27 cellular contexts compared by ENCODE assay signal in the genomic region with DNA sequence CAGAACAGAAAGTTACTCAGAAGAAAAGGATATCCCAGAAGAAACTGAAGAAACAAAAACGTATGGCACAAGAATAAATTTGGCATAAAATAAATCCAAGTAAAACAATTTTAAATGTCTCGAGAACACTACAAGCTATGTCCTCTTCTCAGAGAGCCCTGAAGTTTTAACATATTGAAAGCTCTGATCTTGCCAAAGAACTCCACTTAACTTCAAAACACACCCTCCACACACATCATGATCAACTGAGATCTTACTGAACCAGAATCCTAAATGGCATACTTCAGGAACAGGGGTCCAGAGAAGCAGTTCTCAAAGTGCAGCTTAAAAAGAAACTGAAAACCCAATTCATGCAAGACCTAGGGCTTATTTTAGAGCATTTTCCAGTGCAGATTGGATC.
"Had no signal": no experiment of that assay in that cellular context is flagged by ENCODE, and none has a peak within 500 bp of the region (broad histone marks: within the 10 kb centered on the region; RNA-seq: fewer than 3 reads in every experiment).

No MANE protein-coding gene starts in this region.

- DNase-seq: heart right ventricle; kidney; left colon; left ventricle myocardium inferior; midbrain; mucosa of descending colon; naive thymus-derived CD4-positive, alpha-beta T cell; ovary; posterior cingulate gyrus; retina; right cardiac atrium; stimulated activated CD4-positive, alpha-beta T cell treated with anti-CD3 and anti-CD28 coated beads, Interleukin-12 subunit alpha, Interleukin-12 subunit beta, amount 100 ng/mL, for 4 hours; stimulated activated CD4-positive, alpha-beta T cell treated with anti-CD3 and anti-CD28 coated beads, Interleukin-15, amount 100 ng/mL, for 24 hours; stimulated activated CD4-positive, alpha-beta T cell treated with anti-CD3 and anti-CD28 coated beads, Interleukin-2, amount 100 ng/mL, for 24 hours; stimulated activated CD4-positive, alpha-beta T cell treated with anti-CD3 and anti-CD28 coated beads, Interleukin-4, amount 100 ng/mL, for 1 hour; stimulated activated naive B cell treated with anti-CD40 and anti-IgM and Interleukin-4, amounts not matched to agents 10 μg/mL and 1 μg/mL and 100 μg/mL, for 72 hours; stimulated activated naive CD8-positive, alpha-beta T cell treated with anti-CD3 and anti-CD28 coated beads, Interleukin-15, Interleukin-2, amounts not matched to agents 100 U/mL and 50 U/mL, for 24 hours; stomach; testis; tibial artery; trophoblast cell; uterus had no signal

- H3K27ac ChIP-seq: heart right ventricle, hepatocyte, left ventricle myocardium inferior, ovary, prostate gland, skin epidermis, stomach, testis, tibial artery, uterus had no signal

- H3K9me3 ChIP-seq: left ventricle myocardium inferior, mucosa of descending colon, ovary, prostate gland, stomach, testis, tibial artery, uterus had no signal

- H3K27me3 ChIP-seq: heart right ventricle, hepatocyte, ovary, stomach, testis, tibial artery, uterus had no signal

- H3K36me3 ChIP-seq: heart right ventricle, left ventricle myocardium inferior, ovary, prostate gland, stomach, tibial artery, uterus had no signal

- H3K4me3 ChIP-seq: heart right ventricle, hepatocyte, left ventricle myocardium inferior, mucosa of descending colon, ovary, prostate gland, skin epidermis, stomach, testis, tibial artery, uterus had no signal

- ATAC-seq: heart right ventricle; left colon; mucosa of descending colon; naive thymus-derived CD4-positive, alpha-beta T cell; natural killer cell treated with Interleukin-12 subunit alpha and Interleukin-12 subunit beta and Interleukin-15 and Interleukin-18, amount 100 ng/mL, for 72 hours; right cardiac atrium; sciatic nerve; stimulated activated naive B cell treated with anti-CD40 and anti-IgM and Interleukin-4, amounts not matched to agents 10 μg/mL and 1 μg/mL and 100 μg/mL, for 72 hours; stimulated activated naive CD8-positive, alpha-beta T cell treated with anti-CD3 and anti-CD28 coated beads, Interleukin-15, Interleukin-2, amounts not matched to agents 100 U/mL and 50 U/mL, for 24 hours had no signal

- H3K4me1 ChIP-seq: left ventricle myocardium inferior, prostate gland, testis, uterus had no signal

- FAIRE-seq: kidney had no signal
